ENCODE assay signal across 29 cellular contexts in genomic region chr17:47177261-47177660, GRCh38. TPM values are rescaled to one million over a fixed set of nuclear protein-coding genes. Genes with fewer than 3 reads are reported as not detected.
A peak's percentile ranks its signal among the peaks of the same experiment; 100 is the strongest.
DNase-seq lines count a peak whose midpoint lies in the region; ATAC-seq and TF ChIP-seq lines count a peak whose summit lies in the region.
"Had no signal": no experiment of that assay in that cellular context is flagged by ENCODE, and none has a peak within 500 bp of the region (broad histone marks: within the 10 kb centered on the region; RNA-seq: fewer than 3 reads in every experiment).

No MANE protein-coding gene starts in this region.

- intact Hi-C loops in MCF 10A (cut with micrococcal nuclease) (no loop called here), breast epithelium (cut with DNase I; ENCODE audit: low total_unique reads) (no loop called here), OCI-LY7 (cut with micrococcal nuclease; ENCODE audit: unreplicated experiment) (no loop called here)

- no peaks in the 10 kb centered on the region for H3K27me3 Mint-ChIP-seq in MCF 10A (ENCODE audit: insufficient read depth, unreplicated experiment)
- H3K27me3 Mint-ChIP-seq in activated T-cell treated with anti-CD3 and anti-CD28 coated beads, Interleukin-2, amount 50 U/mL, for 24 hours: no peaks in the 10 kb centered on the region
- H3K27me3 Mint-ChIP-seq: CD4-positive, alpha-beta memory T cell; CD4-positive, CD25-positive, alpha-beta regulatory T cell; CD8-positive, alpha-beta memory T cell had no signal

- H3K4me1 ChIP-seq in breast epithelium (no peaks in the 10 kb centered on the region), HEK293 (ENCODE audit: control insufficient read depth, insufficient read depth, low read length) (0 out of 2 replicates have a peak, but pooled peaks cover 5% of the 10 kb centered on the region), Loucy (ENCODE audit: insufficient read depth, low read length, poor library complexity, severe bottlenecking) (peaks cover 63% of the 10 kb centered on the region), OCI-LY7 (ENCODE audit: insufficient read depth, low read length, poor library complexity, severe bottlenecking) (peaks cover under 1% of the 10 kb centered on the region)

- H3K9me2 ChIP-seq in Loucy (replicated peaks; ENCODE audit: low read depth, low read length): no peaks in the 10 kb centered on the region
- no peaks in the 10 kb centered on the region for H3K9me2 ChIP-seq in OCI-LY7 (ENCODE audit: insufficient read depth, low read length)

- H3K4me2 ChIP-seq in Loucy (ENCODE audit: low read depth, low read length, poor library complexity, severe bottlenecking) (peak overlapping the region; percentile 25), OCI-LY7 (ENCODE audit: low read length) (no peak overlapping the region)
- H3K4me2 ChIP-seq: BLaER1 had no signal

- no TSS peak for BruUV-seq in MCF 10A (replicated peaks; lab: Mats Ljungman, UMichigan)
- no TSS peak for BruUV-seq in OCI-LY7 (replicated peaks; lab: Mats Ljungman, UMichigan)

- peaks cover 67% of the 10 kb centered on the region for H3K36me3 Mint-ChIP-seq in MCF 10A (ENCODE audit: insufficient read depth, unreplicated experiment)
- peaks cover 77% of the 10 kb centered on the region for H3K36me3 Mint-ChIP-seq in stimulated activated effector memory CD8-positive, alpha-beta T cell treated with anti-CD3 and anti-CD28 coated beads, Interleukin-12 subunit alpha, Interleukin-12 subunit beta, amount 100 ng/mL, for 72 hours
- H3K36me3 Mint-ChIP-seq in activated T-cell treated with anti-CD3 and anti-CD28 coated beads, Interleukin-2, amount 50 U/mL, for 24 hours (ENCODE audit: low read depth): peaks cover 75% of the 10 kb centered on the region

- no peaks in the 10 kb centered on the region for H3K9me3 ChIP-seq in breast epithelium
- no peaks in the 10 kb centered on the region for H3K9me3 ChIP-seq in HEK293 (ENCODE audit: control insufficient read depth, insufficient read depth, low read depth, low read length)
- no peaks in the 10 kb centered on the region for H3K9me3 ChIP-seq in Loucy (ENCODE audit: insufficient read depth, low read depth, low read length)
- no peaks in the 10 kb centered on the region for H3K9me3 ChIP-seq in OCI-LY7 (ENCODE audit: low read length)
- H3K9me3 ChIP-seq: BE2C had no signal

- H3K9ac ChIP-seq in Loucy (ENCODE audit: low read depth, low read length, poor library complexity, severe bottlenecking): no peak overlapping the region
- H3K9ac ChIP-seq: BLaER1 had no signal

- peak overlapping the region; percentile 19 for H3K27ac Mint-ChIP-seq in MCF 10A (ENCODE audit: low read depth, unreplicated experiment)
- H3K27ac Mint-ChIP-seq in stimulated activated effector memory CD8-positive, alpha-beta T cell treated with anti-CD3 and anti-CD28 coated beads, Interleukin-12 subunit alpha, Interleukin-12 subunit beta, amount 100 ng/mL, for 72 hours: peak overlapping the region; percentile 2
- no peak overlapping the region for H3K27ac Mint-ChIP-seq in activated T-cell treated with anti-CD3 and anti-CD28 coated beads, Interleukin-2, amount 50 U/mL, for 24 hours

- no peak overlapping the region for H3K4me3 Mint-ChIP-seq in MCF 10A (ENCODE audit: unreplicated experiment)
- no peak overlapping the region for H3K4me3 Mint-ChIP-seq in stimulated activated effector memory CD8-positive, alpha-beta T cell treated with anti-CD3 and anti-CD28 coated beads, Interleukin-12 subunit alpha, Interleukin-12 subunit beta, amount 100 ng/mL, for 72 hours
- no peak overlapping the region for H3K4me3 Mint-ChIP-seq in activated T-cell treated with anti-CD3 and anti-CD28 coated beads, Interleukin-2, amount 50 U/mL, for 24 hours
- H3K4me3 Mint-ChIP-seq: CD14-positive monocyte had no signal

- H3K27ac ChIP-seq in breast epithelium (no peak overlapping the region), HEK293 (ENCODE audit: extremely low read depth, low read depth, low read length) (no peak overlapping the region), OCI-LY7 (ENCODE audit: low read depth, low read length, poor library complexity, severe bottlenecking) (no peak overlapping the region)
- H3K27ac ChIP-seq: BLaER1 had no signal

- H3K27me3 ChIP-seq in breast epithelium (no peaks in the 10 kb centered on the region), Loucy (ENCODE audit: insufficient read depth, low read length, poor library complexity, severe bottlenecking) (no peaks in the 10 kb centered on the region)
- H3K27me3 ChIP-seq: BE2C, BLaER1 had no signal

- TF ChIP-seq CTCF in MCF 10A (IDR thresholded peaks at IDR 0.05; ENCODE audit: unreplicated experiment): no peak
- TF ChIP-seq CTCF in breast epithelium (IDR thresholded peaks at IDR 0.05): no peak
- TF ChIP-seq CTCF in HEK293 (tag by site-specific recombination; IDR thresholded peaks at IDR 0.05): no peak
- TF ChIP-seq CTCF in Loucy (conservative IDR thresholded peaks at IDR 0.05; ENCODE audit: low read length): no peak
- no peak for TF ChIP-seq CTCF in OCI-LY7 (conservative IDR thresholded peaks at IDR 0.05; ENCODE audit: low read length)

- POLR2A ChIA-PET in MCF 10A (lab: Yijun Ruan, JAX) (no interaction called here), HEK293 (lab: Yijun Ruan, JAX) (no interaction called here), OCI-LY7 (lab: Charles Lee) (interaction anchor here (1.0 kb wide), 1 partner anchor 32 kb away, joined by 4 read pairs; no protein-coding TSS in a partner anchor)

- no peak for TF ChIP-seq POLR2A in breast epithelium (IDR thresholded peaks at IDR 0.05)

- H2AFZ ChIP-seq in Loucy (ENCODE audit: low read length): no peak overlapping the region
- no peak overlapping the region for H2AFZ ChIP-seq in OCI-LY7 (ENCODE audit: low read length)

- DNase-seq in MCF 10A (ENCODE audit: unreplicated experiment) (no peak), breast epithelium (ENCODE audit: low spot score in 2 of 2) (no peak), OCI-LY7 (ENCODE audit: low spot score) (no peak)
- DNase-seq in stimulated activated effector memory CD8-positive, alpha-beta T cell treated with anti-CD3 and anti-CD28 coated beads, Interleukin-12 subunit alpha, Interleukin-12 subunit beta, amount 100 ng/mL, for 72 hours (ENCODE audit: low spot score in 2 of 2): no peak
- DNase-seq in activated T-cell treated with anti-CD3 and anti-CD28 coated beads, Interleukin-2, amount 50 U/mL, for 24 hours: no peak
- DNase-seq: 8988T; ACHN; BE2C; C1 segment of cervical spinal cord; CD4-positive, alpha-beta memory T cell; CD4-positive, CD25-positive, alpha-beta regulatory T cell; CD8-positive, alpha-beta memory T cell; COR-L47; DMS 273 treated with DMSO at 0.1 percent for 48 hours; DMS153; DMS53; DMS79; DND-41; EL; GDM1 had no signal

- H3K4me3 ChIP-seq in breast epithelium: no peak overlapping the region
- no peak overlapping the region for H3K4me3 ChIP-seq in HEK293 (ENCODE audit: low read depth, low read length)
- H3K4me3 ChIP-seq in Loucy (ENCODE audit: low read length, poor library complexity, severe bottlenecking): no peak overlapping the region
- no peak overlapping the region for H3K4me3 ChIP-seq in OCI-LY7 (ENCODE audit: low read depth, low read length, poor library complexity, severe bottlenecking)
- H3K4me3 ChIP-seq: BLaER1, GM12878 had no signal

- peaks cover 25% of the 10 kb centered on the region for H3K4me1 Mint-ChIP-seq in MCF 10A (ENCODE audit: insufficient read depth, unreplicated experiment)
- H3K4me1 Mint-ChIP-seq in stimulated activated effector memory CD8-positive, alpha-beta T cell treated with anti-CD3 and anti-CD28 coated beads, Interleukin-12 subunit alpha, Interleukin-12 subunit beta, amount 100 ng/mL, for 72 hours: peaks cover 45% of the 10 kb centered on the region
- peaks cover 47% of the 10 kb centered on the region for H3K4me1 Mint-ChIP-seq in activated T-cell treated with anti-CD3 and anti-CD28 coated beads, Interleukin-2, amount 50 U/mL, for 24 hours (ENCODE audit: low read depth)

- H4K20me1 ChIP-seq in Loucy (ENCODE audit: insufficient read depth, low read length, poor library complexity, severe bottlenecking): peaks cover 94% of the 10 kb centered on the region
- H4K20me1 ChIP-seq in OCI-LY7 (ENCODE audit: insufficient read depth, low read length): peaks cover 4% of the 10 kb centered on the region; the same call in 1 of the 2 replicates

- H3K79me2 ChIP-seq in Loucy (ENCODE audit: insufficient read depth, low read length) (peaks cover 100% of the 10 kb centered on the region), OCI-LY7 (ENCODE audit: insufficient read depth, low read depth, low read length) (peaks cover 99% of the 10 kb centered on the region)

- no peaks in the 10 kb centered on the region for H3K9me3 Mint-ChIP-seq in MCF 10A (ENCODE audit: unreplicated experiment)
- H3K9me3 Mint-ChIP-seq in stimulated activated effector memory CD8-positive, alpha-beta T cell treated with anti-CD3 and anti-CD28 coated beads, Interleukin-12 subunit alpha, Interleukin-12 subunit beta, amount 100 ng/mL, for 72 hours: no peaks in the 10 kb centered on the region
- no peaks in the 10 kb centered on the region for H3K9me3 Mint-ChIP-seq in activated T-cell treated with anti-CD3 and anti-CD28 coated beads, Interleukin-2, amount 50 U/mL, for 24 hours
- H3K9me3 Mint-ChIP-seq: CD4-positive, alpha-beta memory T cell; CD4-positive, CD25-positive, alpha-beta regulatory T cell had no signal

- CTCF ChIA-PET in MCF 10A (lab: Yijun Ruan, JAX): no interaction called here
- CTCF ChIA-PET in HEK293 (lab: Yijun Ruan, JAX): no interaction called here
- CTCF ChIA-PET in OCI-LY7 (lab: Charles Lee; ENCODE audit: unreplicated experiment): no interaction called here

- H3K36me3 ChIP-seq in breast epithelium (no peaks in the 10 kb centered on the region), HEK293 (ENCODE audit: control insufficient read depth in 2 of 2, insufficient read depth in 1 of 2, low read length in 2 of 2) (peaks cover 57 to 74% of the 10 kb centered on the region in 2 experiments), Loucy (ENCODE audit: insufficient read depth, low read length) (peaks cover 67% of the 10 kb centered on the region; the same call in 1 of the 2 replicates), OCI-LY7 (ENCODE audit: insufficient read depth, low read length) (peaks cover 96% of the 10 kb centered on the region)

- ATAC-seq in stimulated activated effector memory CD8-positive, alpha-beta T cell treated with anti-CD3 and anti-CD28 coated beads, Interleukin-12 subunit alpha, Interleukin-12 subunit beta, amount 100 ng/mL, for 72 hours: no peak
- no peak for ATAC-seq in HG02840 (IDR thresholded peaks at IDR 0.05; ENCODE audit: low FRiP score, unreplicated experiment)
- ATAC-seq: GM12878 had no signal

- 0 out of 2 replicates have a peak, but pooled peaks cover 2% of the 10 kb centered on the region for H3F3A ChIP-seq in Loucy (ENCODE audit: low read depth)

TF ChIP-seq in HEK293, 187 proteins besides CTCF, POLR2A, EP300 and RAD21 (continues in another document):
- TF ChIP-seq IKZF3 (tag by site-specific recombination; IDR thresholded peaks at IDR 0.05) (no peak), EGR2 (tag by site-specific recombination; IDR thresholded peaks at IDR 0.05; ENCODE audit: low read depth) (no peak), ZNF548 (tag by site-specific recombination; IDR thresholded peaks at IDR 0.05) (no peak)

RNA-seq across cellular contexts. Expression of gene CDC27, which starts 11.8 kb away (rescaled TPM):
- total RNA-seq in MCF 10A (2022) (141 and 143 TPM in 2 replicates), breast epithelium (10 to 100 TPM; 63.2 to 73.7 (median 65.0) TPM), OCI-LY7 (2022) (164 TPM in 2 replicates)
- total RNA-seq in OCI-LY7 (2014; rRNA removed; shearing (Covaris generic)): 74.3 and 83.4 TPM in 2 replicates

RNA-seq across cellular contexts. Expression of gene MYL4, which starts 31.9 kb away (rescaled TPM):
- total RNA-seq in MCF 10A (2022) (not detected in 2 replicates), breast epithelium (not detected), OCI-LY7 (2022) (0.67 and 1.3 TPM in 2 replicates)
- 0.39 and 2.1 TPM in 2 replicates for total RNA-seq in OCI-LY7 (2014; rRNA removed; shearing (Covaris generic))
- total RNA-seq: A673; CD4-positive, alpha-beta memory T cell; CD4-positive, CD25-positive, alpha-beta regulatory T cell; CD8-positive, alpha-beta memory T cell; Daoy; G401 had no signal
